ENCODE assay signal across 15 cellular contexts in genomic region chr1:235292790-235293189, GRCh38. TPM values are rescaled to one million over a fixed set of nuclear protein-coding genes. Genes with fewer than 3 reads are reported as not detected.
DNase-seq lines count a peak whose midpoint lies in the region; ATAC-seq and TF ChIP-seq lines count a peak whose summit lies in the region.
"Had no signal": no experiment of that assay in that cellular context is flagged by ENCODE, and none has a peak within 500 bp of the region (broad histone marks: within the 10 kb centered on the region; RNA-seq: fewer than 3 reads in every experiment).

No MANE protein-coding gene starts in this region.

- H3K4me3 ChIP-seq in PC-9: no peak overlapping the region
- no peak overlapping the region for H3K4me3 ChIP-seq in endodermal cell (ENCODE audit: low read length)
- H3K4me3 ChIP-seq: A549 had no signal

- no peak overlapping the region for H3K4me2 ChIP-seq in PC-9
- H3K4me2 ChIP-seq: A549 had no signal

- peaks cover 97% of the 10 kb centered on the region for H3K79me2 ChIP-seq in PC-9 (ENCODE audit: low read depth)

- peaks cover 37% of the 10 kb centered on the region for H3K4me1 ChIP-seq in PC-9 (replicated peaks; ENCODE audit: insufficient read depth)
- peaks cover 11% of the 10 kb centered on the region for H3K4me1 ChIP-seq in endodermal cell (ENCODE audit: control insufficient read depth, insufficient read depth, low read length)
- no peaks in the 10 kb centered on the region for H3K4me1 ChIP-seq in foreskin keratinocyte

- no peak for TF ChIP-seq CTCF in PC-9 (conservative IDR thresholded peaks at IDR 0.05)
- no peak for TF ChIP-seq CTCF in endodermal cell (conservative IDR thresholded peaks at IDR 0.05)
- TF ChIP-seq CTCF in progenitor cell of endocrine pancreas (IDR thresholded peaks at IDR 0.05; ENCODE audit: unreplicated experiment): no peak
- TF ChIP-seq CTCF in foreskin keratinocyte (conservative IDR thresholded peaks at IDR 0.05): no peak

- CTCF ChIA-PET in activated naive CD4-positive, alpha-beta T cell treated with anti-CD3 and anti-CD28 coated beads for 36 hours (lab: Charles Lee): interaction anchor here (0.7 to 0.9 kb wide), 2 partner anchors 9 to 32 kb away, joined by 4 to 7 read pairs; no protein-coding TSS in a partner anchor
- CTCF ChIA-PET in PC-9 (lab: Charles Lee): no interaction called here

- POLR2A ChIA-PET in PC-9 (lab: Charles Lee; ENCODE audit: unreplicated experiment): no interaction called here

- intact Hi-C loops in activated naive CD4-positive, alpha-beta T cell treated with anti-CD3 and anti-CD28 coated beads for 36 hours (cut with micrococcal nuclease): no loop called here
- intact Hi-C loops in PC-9 (cut with micrococcal nuclease; ENCODE audit: unreplicated experiment): no loop called here

- DNase-seq in activated naive CD4-positive, alpha-beta T cell treated with anti-CD3 and anti-CD28 coated beads for 36 hours: no peak
- no peak for DNase-seq in PC-9
- DNase-seq in endodermal cell: no peak
- no peak for DNase-seq in progenitor cell of endocrine pancreas (ENCODE audit: low spot score, unreplicated experiment)
- DNase-seq in foreskin keratinocyte: no peak
- DNase-seq in KG1 (lab: John Stamatoyannopoulos, UW): no peak
- no peak for DNase-seq in pons (ENCODE audit: low spot score)
- DNase-seq: HCEC 1CT, IMR-90, NCI-H1417 treated with DMSO at 0.1 percent for 48 hours, NCI-H2029, NCI-H510A, SIG-M5 had no signal

- BruUV-seq in PC-9 (replicated peaks; lab: Mats Ljungman, UMichigan): no TSS peak

- H3K27me3 Mint-ChIP-seq in activated naive CD4-positive, alpha-beta T cell treated with anti-CD3 and anti-CD28 coated beads, Interleukin-2, amount 50 U/mL, for 24 hours: no peaks in the 10 kb centered on the region
- no peaks in the 10 kb centered on the region for H3K27me3 Mint-ChIP-seq in activated naive CD4-positive, alpha-beta T cell treated with anti-CD3 and anti-CD28 coated beads for 36 hours (ENCODE audit: low read depth)
- no peaks in the 10 kb centered on the region for H3K27me3 Mint-ChIP-seq in endodermal cell (ENCODE audit: insufficient read depth)
- H3K27me3 Mint-ChIP-seq in progenitor cell of endocrine pancreas: no peaks in the 10 kb centered on the region

- 0 out of 2 replicates have a peak, but pooled peaks cover 4% of the 10 kb centered on the region for H3K9me3 ChIP-seq in PC-9 (ENCODE audit: insufficient read depth, low read depth)
- H3K9me3 ChIP-seq in endodermal cell (ENCODE audit: control insufficient read depth, low read length): peaks cover 9% of the 10 kb centered on the region

- peak overlapping the region; percentile 25 for H3K27ac Mint-ChIP-seq in activated naive CD4-positive, alpha-beta T cell treated with anti-CD3 and anti-CD28 coated beads, Interleukin-2, amount 50 U/mL, for 24 hours
- no peak overlapping the region for H3K27ac Mint-ChIP-seq in activated naive CD4-positive, alpha-beta T cell treated with anti-CD3 and anti-CD28 coated beads for 36 hours
- H3K27ac Mint-ChIP-seq in endodermal cell (peak overlapping the region; percentile 50), progenitor cell of endocrine pancreas (peak overlapping the region; percentile 27)

- peaks cover 68% of the 10 kb centered on the region for H3K4me1 Mint-ChIP-seq in activated naive CD4-positive, alpha-beta T cell treated with anti-CD3 and anti-CD28 coated beads, Interleukin-2, amount 50 U/mL, for 24 hours
- H3K4me1 Mint-ChIP-seq in activated naive CD4-positive, alpha-beta T cell treated with anti-CD3 and anti-CD28 coated beads for 36 hours (ENCODE audit: low read depth): peaks cover 60% of the 10 kb centered on the region
- peaks cover 12% of the 10 kb centered on the region for H3K4me1 Mint-ChIP-seq in endodermal cell
- peaks cover 16% of the 10 kb centered on the region for H3K4me1 Mint-ChIP-seq in progenitor cell of endocrine pancreas (ENCODE audit: low read depth)

- peaks cover 3% of the 10 kb centered on the region for H3K36me3 Mint-ChIP-seq in activated naive CD4-positive, alpha-beta T cell treated with anti-CD3 and anti-CD28 coated beads, Interleukin-2, amount 50 U/mL, for 24 hours
- no peaks in the 10 kb centered on the region for H3K36me3 Mint-ChIP-seq in activated naive CD4-positive, alpha-beta T cell treated with anti-CD3 and anti-CD28 coated beads for 36 hours (ENCODE audit: low read depth)
- H3K36me3 Mint-ChIP-seq in endodermal cell (ENCODE audit: low read depth) (peaks cover 13% of the 10 kb centered on the region), progenitor cell of endocrine pancreas (ENCODE audit: insufficient read depth) (peaks cover 8% of the 10 kb centered on the region)

- no peaks in the 10 kb centered on the region for H3K9me2 ChIP-seq in PC-9 (ENCODE audit: insufficient read depth)

- WGBS in endodermal cell (ENCODE audit: insufficient coverage in 1 of 2, insufficient read length in 1 of 2), 2 experiments: 91% methylated on average over 4 of the region's 4 CpGs; no CpG with 5 or more reads in 1 of the 2 experiments

- no peak overlapping the region for H3K9ac ChIP-seq in endodermal cell (ENCODE audit: extremely low read depth, low read length, poor library complexity, severe bottlenecking)

- H3K27me3 ChIP-seq in PC-9 (ENCODE audit: insufficient read depth, low read depth): no peaks in the 10 kb centered on the region
- H3K27me3 ChIP-seq in endodermal cell (ENCODE audit: control insufficient read depth, insufficient read depth, low read length, poor library complexity, severe bottlenecking): no peaks in the 10 kb centered on the region
- no peaks in the 10 kb centered on the region for H3K27me3 ChIP-seq in foreskin keratinocyte

- no peaks in the 10 kb centered on the region for H3K9me3 Mint-ChIP-seq in activated naive CD4-positive, alpha-beta T cell treated with anti-CD3 and anti-CD28 coated beads, Interleukin-2, amount 50 U/mL, for 24 hours
- H3K9me3 Mint-ChIP-seq in activated naive CD4-positive, alpha-beta T cell treated with anti-CD3 and anti-CD28 coated beads for 36 hours: no peaks in the 10 kb centered on the region
- H3K9me3 Mint-ChIP-seq in endodermal cell (peaks cover 12% of the 10 kb centered on the region), progenitor cell of endocrine pancreas (ENCODE audit: low read depth) (peaks cover 10% of the 10 kb centered on the region)

- H4K20me1 ChIP-seq in PC-9 (ENCODE audit: insufficient read depth): peaks cover 57% of the 10 kb centered on the region

- H3K4me3 Mint-ChIP-seq in activated naive CD4-positive, alpha-beta T cell treated with anti-CD3 and anti-CD28 coated beads, Interleukin-2, amount 50 U/mL, for 24 hours: peak overlapping the region; percentile 2
- H3K4me3 Mint-ChIP-seq in activated naive CD4-positive, alpha-beta T cell treated with anti-CD3 and anti-CD28 coated beads for 36 hours: no peak overlapping the region
- H3K4me3 Mint-ChIP-seq in endodermal cell: no peak overlapping the region
- H3K4me3 Mint-ChIP-seq in progenitor cell of endocrine pancreas (ENCODE audit: low read depth): no peak overlapping the region

- H3F3A ChIP-seq in PC-9 (ENCODE audit: insufficient read depth, low read depth): peaks cover 19% of the 10 kb centered on the region

- no peak overlapping the region for H2AFZ ChIP-seq in PC-9

- no peaks in the 10 kb centered on the region for H3K36me3 ChIP-seq in PC-9 (ENCODE audit: low read depth)
- H3K36me3 ChIP-seq in endodermal cell (ENCODE audit: control insufficient read depth, insufficient read depth, low read length): peaks cover 10% of the 10 kb centered on the region

- ATAC-seq in foreskin keratinocyte: no peak
- ATAC-seq: A549 had no signal

- H3K27ac ChIP-seq in PC-9: peak overlapping the region; percentile 9; the same call in 1 of the 2 replicates
- no peak overlapping the region for H3K27ac ChIP-seq in endodermal cell (ENCODE audit: low read depth, low read length)
- H3K27ac ChIP-seq in foreskin keratinocyte: no peak overlapping the region
- H3K27ac ChIP-seq: A549 had no signal

RNA-seq across cellular contexts. Expression of gene ARID4B, which starts 35.2 kb away (rescaled TPM):
- total RNA-seq in activated naive CD4-positive, alpha-beta T cell treated with anti-CD3 and anti-CD28 coated beads for 36 hours: 10 to 100 TPM; 39.9 to 43.8 TPM
- total RNA-seq in PC-9 (2021) (42.6 and 47.1 TPM in 2 replicates), endodermal cell (10 to 100 TPM; 40.6 to 43.1 TPM), progenitor cell of endocrine pancreas (66.5 and 68.8 TPM in 2 replicates), foreskin keratinocyte (16.0 and 17.6 TPM in 2 replicates)
- 36.7 TPM for polyA plus RNA-seq in endodermal cell (2013, experiment 1 of 2)
- 36.7 TPM for polyA plus RNA-seq in endodermal cell (2013, experiment 2 of 2)
- polyA plus RNA-seq in foreskin keratinocyte: 2.1 and 2.7 TPM in 2 replicates

RNA-seq across cellular contexts. Expression of gene GGPS1, which starts 35.6 kb away (rescaled TPM):
- total RNA-seq in activated naive CD4-positive, alpha-beta T cell treated with anti-CD3 and anti-CD28 coated beads for 36 hours: 10 to 100 TPM; 35.3 to 36.9 TPM
- total RNA-seq in PC-9 (2021) (47.4 and 61.7 TPM in 2 replicates), endodermal cell (10 to 100 TPM; 56.3 to 64.6 TPM), progenitor cell of endocrine pancreas (43.3 and 50.6 TPM in 2 replicates), foreskin keratinocyte (27.8 and 29.5 TPM in 2 replicates)
- 46.3 TPM for polyA plus RNA-seq in endodermal cell (2013, experiment 1 of 2)
- polyA plus RNA-seq in endodermal cell (2013, experiment 2 of 2): 40.2 TPM
- 24.8 and 28.5 TPM in 2 replicates for polyA plus RNA-seq in foreskin keratinocyte
